ENCODE assay signal across 14 cellular contexts in genomic region chr9:124697326-124698200, GRCh38.
DNase-seq lines count a peak whose midpoint lies in the region; ATAC-seq and TF ChIP-seq lines count a peak whose summit lies in the region.
"Had no signal": no experiment of that assay in that cellular context is flagged by ENCODE, and none has a peak within 500 bp of the region (broad histone marks: within the 10 kb centered on the region; RNA-seq: fewer than 3 reads in every experiment).

No MANE protein-coding gene starts in this region.

- H3K27ac Mint-ChIP-seq in GM23338, result peak overlapping the region; percentile 39; the same call in 1 of the 2 replicates
- H3K27ac Mint-ChIP-seq: activated naive CD4-positive, alpha-beta T cell treated with anti-CD3 and anti-CD28 coated beads, Interleukin-2, amount 50 U/mL, for 24 hours had no signal

- in situ Hi-C loops in G401 (cut with HindIII; ENCODE audit: low sequenced_read_pairs), result loop anchor here (10.0 to 25.0 kb wide), 2 partner anchors 63 to 110 kb away; no protein-coding TSS in a partner anchor

- TF ChIP-seq RAD21 in SK-N-SH (IDR thresholded peaks at IDR 0.05; ENCODE audit: low read length), result no peak

- ATAC-seq in GM23338 (no peak), GM21529 (IDR thresholded peaks at IDR 0.05; ENCODE audit: unreplicated experiment) (no peak), GM21390 (IDR thresholded peaks at IDR 0.05; ENCODE audit: unreplicated experiment) (no peak)

- H3K9me2 ChIP-seq in GM23338 (ENCODE audit: insufficient read depth) (no peaks in the 10 kb centered on the region), SK-N-SH (no peaks in the 10 kb centered on the region)

- peak in 1 of 2 experiments; percentile 9; a peak in 1 of 4 replicates for TF ChIP-seq EP300 in SK-N-SH (IDR thresholded peaks at IDR 0.05; ENCODE audit: borderline replicate concordance in 1 of 2, low read depth in 1 of 2, low read length in 1 of 2)

- H2AFZ ChIP-seq in GM23338 (no peak overlapping the region), SK-N-SH (ENCODE audit: low read depth) (no peak overlapping the region), fibroblast of lung (ENCODE audit: low read length) (no peak overlapping the region), osteoblast (ENCODE audit: low read length) (no peak overlapping the region)

- WGBS in SK-N-SH (ENCODE audit: low lambda C conversion rate), result 56% methylated on average over 5 of the region's 5 CpGs

- H3K4me2 ChIP-seq in GM23338 (no peak overlapping the region), SK-N-SH (peak overlapping the region; percentile 66), fibroblast of lung (ENCODE audit: extremely low read depth, insufficient read depth, low read length) (no peak overlapping the region), osteoblast (ENCODE audit: insufficient read depth, low read length) (peak overlapping the region; percentile 58)
- H3K4me2 ChIP-seq: KMS-11 had no signal

- H3K9ac ChIP-seq in SK-N-SH (peak overlapping the region; percentile 78), fibroblast of lung (ENCODE audit: insufficient read depth, low read length) (no peak overlapping the region)
- H3K9ac ChIP-seq: KMS-11 had no signal

- H3K27me3 ChIP-seq in GM23338 (ENCODE audit: insufficient read depth), result no peaks in the 10 kb centered on the region
- H3K27me3 ChIP-seq in SK-N-SH (ENCODE audit: insufficient read depth), result no peaks in the 10 kb centered on the region
- H3K27me3 ChIP-seq in fibroblast of lung (ENCODE audit: control insufficient read depth, insufficient read depth, low read length), result no peaks in the 10 kb centered on the region
- H3K27me3 ChIP-seq in osteoblast (ENCODE audit: insufficient read depth, low read length), result no peaks in the 10 kb centered on the region
- no peaks in the 10 kb centered on the region for H3K27me3 ChIP-seq in A673 (replicated peaks; ENCODE audit: insufficient read depth, low read depth, low read length, poor library complexity)
- H3K27me3 ChIP-seq: dorsolateral prefrontal cortex, testis had no signal

- intact Hi-C loops in A673 (cut with micrococcal nuclease; ENCODE audit: unreplicated experiment), result no loop called here

- TF ChIP-seq CTCF in GM23338 (conservative IDR thresholded peaks at IDR 0.05; ENCODE audit: low read depth in 2 of 2) (no peak), SK-N-SH (IDR thresholded peaks at IDR 0.05) (no peak), fibroblast of lung (conservative IDR thresholded peaks at IDR 0.05 in 1 of 2, IDR thresholded peaks at IDR 0.05 in 1 of 2; ENCODE audit: low read depth in 1 of 2, low read length in 2 of 2) (no peak), osteoblast (IDR thresholded peaks at IDR 0.05; ENCODE audit: extremely low read depth, low read depth, low read length) (no peak), A673 (conservative IDR thresholded peaks at IDR 0.05; ENCODE audit: low read depth, low read length) (no peak)

- H3K79me2 ChIP-seq in GM23338 (replicated peaks; ENCODE audit: insufficient read depth) (no peaks in the 10 kb centered on the region; the same call in 1 of the 2 replicates), SK-N-SH (ENCODE audit: insufficient read depth) (peaks cover 71% of the 10 kb centered on the region), fibroblast of lung (ENCODE audit: control insufficient read depth, insufficient read depth, low read length) (no peaks in the 10 kb centered on the region), osteoblast (ENCODE audit: insufficient read depth, low read length) (peaks cover 2% of the 10 kb centered on the region)

- BruUV-seq in A673 (replicated peaks; lab: Mats Ljungman, UMichigan), result no TSS peak

- H3K4me3 Mint-ChIP-seq in GM23338, result no peak overlapping the region
- H3K4me3 Mint-ChIP-seq: activated naive CD4-positive, alpha-beta T cell treated with anti-CD3 and anti-CD28 coated beads, Interleukin-2, amount 50 U/mL, for 24 hours had no signal

- H3K9me3 ChIP-seq in SK-N-SH (no peaks in the 10 kb centered on the region), fibroblast of lung (ENCODE audit: control insufficient read depth, insufficient read depth, low read depth, low read length) (no peaks in the 10 kb centered on the region), osteoblast (ENCODE audit: low read depth, low read length) (no peaks in the 10 kb centered on the region), A673 (ENCODE audit: low read depth, low read length, poor library complexity, severe bottlenecking) (no peaks in the 10 kb centered on the region)
- H3K9me3 ChIP-seq: testis had no signal

- H3K4me1 ChIP-seq in GM23338 (ENCODE audit: insufficient read depth), result peaks cover 46% of the 10 kb centered on the region
- H3K4me1 ChIP-seq in SK-N-SH (ENCODE audit: control insufficient read depth in 1 of 2, insufficient read depth in 2 of 2, low read depth in 1 of 2, low read length in 1 of 2), result peaks cover 17 to 35% of the 10 kb centered on the region in 2 experiments
- no peaks in the 10 kb centered on the region for H3K4me1 ChIP-seq in fibroblast of lung (ENCODE audit: control insufficient read depth, extremely low read depth, insufficient read depth, low read length)
- peaks cover 47% of the 10 kb centered on the region for H3K4me1 ChIP-seq in osteoblast (ENCODE audit: insufficient read depth, low read length)
- H3K4me1 ChIP-seq in A673 (ENCODE audit: insufficient read depth, low read length, poor library complexity, severe bottlenecking), result peaks cover 31% of the 10 kb centered on the region
- H3K4me1 ChIP-seq: testis had no signal

- no peaks in the 10 kb centered on the region for H3K9me3 Mint-ChIP-seq in GM23338
- H3K9me3 Mint-ChIP-seq: activated naive CD4-positive, alpha-beta T cell treated with anti-CD3 and anti-CD28 coated beads, Interleukin-2, amount 50 U/mL, for 24 hours had no signal

- CTCF ChIA-PET in SK-N-SH (lab: Yijun Ruan, JAX), result interaction anchor here (0.6 kb wide), 1 partner anchor 80 kb away, joined by 3 read pairs; no protein-coding TSS in a partner anchor
- CTCF ChIA-PET in A673 (lab: Charles Lee), result no interaction called here

- peaks cover 60% of the 10 kb centered on the region for H3K4me1 Mint-ChIP-seq in GM23338

- H3K36me3 ChIP-seq in GM23338 (ENCODE audit: insufficient read depth) (no peaks in the 10 kb centered on the region), SK-N-SH (replicated peaks in 1 of 2; ENCODE audit: control insufficient read depth in 1 of 2, insufficient read depth in 2 of 2, low read length in 1 of 2) (peaks cover 8 to 23% of the 10 kb centered on the region in 2 experiments), fibroblast of lung (ENCODE audit: control insufficient read depth, insufficient read depth, low read length) (no peaks in the 10 kb centered on the region), osteoblast (ENCODE audit: insufficient read depth, low read length) (peaks cover 4% of the 10 kb centered on the region), A673 (ENCODE audit: insufficient read depth, low read length, poor library complexity, severe bottlenecking) (no peaks in the 10 kb centered on the region)

- H3K27me3 Mint-ChIP-seq in GM23338 (ENCODE audit: insufficient read depth, low read depth, poor library complexity), result peaks cover 9% of the 10 kb centered on the region
- H3K27me3 Mint-ChIP-seq: activated naive CD4-positive, alpha-beta T cell treated with anti-CD3 and anti-CD28 coated beads, Interleukin-2, amount 50 U/mL, for 24 hours had no signal

- H3K27ac ChIP-seq in GM23338 (ENCODE audit: low read depth) (no peak overlapping the region), SK-N-SH (ENCODE audit: low read depth in 2 of 2, low read length in 1 of 2) (peak overlapping the region; percentile 77 to 91), fibroblast of lung (ENCODE audit: insufficient read depth, low read length) (no peak overlapping the region), osteoblast (ENCODE audit: low read depth, low read length) (peak overlapping the region; percentile 91), A673 (ENCODE audit: low read depth, low read length, poor library complexity, severe bottlenecking) (no peak overlapping the region)
- H3K27ac ChIP-seq: dorsolateral prefrontal cortex, KMS-11, testis had no signal

- POLR2A ChIA-PET in SK-N-SH (lab: Yijun Ruan, JAX) (no interaction called here), A673 (lab: Charles Lee; ENCODE audit: low non-redundant PET) (no interaction called here)

- H3F3A ChIP-seq in GM23338 (replicated peaks; ENCODE audit: low read depth) (no peaks in the 10 kb centered on the region), SK-N-SH (replicated peaks; ENCODE audit: insufficient read depth) (peaks cover 51% of the 10 kb centered on the region)

- H4K20me1 ChIP-seq in GM23338 (replicated peaks; ENCODE audit: insufficient read depth), result no peaks in the 10 kb centered on the region
- H4K20me1 ChIP-seq in SK-N-SH (ENCODE audit: insufficient read depth), result no peaks in the 10 kb centered on the region
- no peaks in the 10 kb centered on the region for H4K20me1 ChIP-seq in fibroblast of lung (ENCODE audit: control insufficient read depth, extremely low read depth, insufficient read depth, low read length)
- no peaks in the 10 kb centered on the region for H4K20me1 ChIP-seq in osteoblast (ENCODE audit: insufficient read depth, low read length)

- peaks cover 3% of the 10 kb centered on the region; the same call in 2 of the 3 replicates for H3K36me3 Mint-ChIP-seq in GM23338 (ENCODE audit: low read depth)
- H3K36me3 Mint-ChIP-seq: activated naive CD4-positive, alpha-beta T cell treated with anti-CD3 and anti-CD28 coated beads, Interleukin-2, amount 50 U/mL, for 24 hours had no signal

- DNase-seq in GM23338 (ENCODE audit: low spot score) (no peak), SK-N-SH (peak; percentile 12), fibroblast of lung (ENCODE audit: low read depth in 2 of 2) (peak; percentile 41 to 86), osteoblast (ENCODE audit: insufficient read length, low spot score, missing footprints) (no peak), A673 (ENCODE audit: low spot score) (no peak), G401 (ENCODE audit: low spot score) (no peak)
- DNase-seq: dorsolateral prefrontal cortex, NCI-H2081, T1000 had no signal

- H3K4me3 ChIP-seq in GM23338 (no peak overlapping the region), SK-N-SH (ENCODE audit: low read depth in 2 of 2, low read length in 1 of 2) (peak overlapping the region in 1 of 2 experiments; percentile 48; a peak in 2 of 4 replicates), fibroblast of lung (replicated peaks in 1 of 4; ENCODE audit: control extremely low read depth in 1 of 4, insufficient read depth in 1 of 4, low read depth in 3 of 4, low read length in 4 of 4) (no peak overlapping the region), osteoblast (ENCODE audit: insufficient read depth, low read length) (no peak overlapping the region), A673 (ENCODE audit: low read depth, low read length, poor library complexity, severe bottlenecking) (no peak overlapping the region)
- H3K4me3 ChIP-seq: dorsolateral prefrontal cortex, testis had no signal

TF ChIP-seq in GM23338, 12 proteins besides CTCF, POLR2A, EP300 and RAD21 (continues in another document):
- TF ChIP-seq ZNF331 (CRISPR knock-in tag; IDR thresholded peaks at IDR 0.05; ENCODE audit: low read depth), result no peak

TF ChIP-seq in SK-N-SH, 30 proteins besides CTCF, POLR2A, EP300 and RAD21 (continues in another document):
- TF ChIP-seq RXRA (IDR thresholded peaks at IDR 0.05; ENCODE audit: borderline replicate concordance, low read depth) (0 out of 2 replicates have a peak, but pooled peaks have one; percentile 22), SIN3A (IDR thresholded peaks at IDR 0.05; ENCODE audit: borderline replicate concordance, low read depth, low read length) (no peak), TCF12 (IDR thresholded peaks at IDR 0.05) (peak; percentile 44; the same call in 1 of the 2 replicates)

Comparison
In these comparisons a context has a peak if more than half of its experiments do, and no peak if none do; other contexts are left out.
1. DNase-seq: peak in SK-N-SH (single experiment) and fibroblast of lung (2 of 2); none in GM23338 (single experiment), osteoblast (single experiment), A673 (single experiment) and G401 (single experiment).
2. H3K27ac ChIP-seq: peak in SK-N-SH (2 of 2) and osteoblast (single experiment); none in GM23338 (single experiment), fibroblast of lung (single experiment) and A673 (single experiment).
3. H3K4me2 ChIP-seq: peak in SK-N-SH (single experiment) and osteoblast (single experiment); none in GM23338 (single experiment) and fibroblast of lung (single experiment).